ENCODE assay signal across 8 cellular contexts in the genomic region with DNA sequence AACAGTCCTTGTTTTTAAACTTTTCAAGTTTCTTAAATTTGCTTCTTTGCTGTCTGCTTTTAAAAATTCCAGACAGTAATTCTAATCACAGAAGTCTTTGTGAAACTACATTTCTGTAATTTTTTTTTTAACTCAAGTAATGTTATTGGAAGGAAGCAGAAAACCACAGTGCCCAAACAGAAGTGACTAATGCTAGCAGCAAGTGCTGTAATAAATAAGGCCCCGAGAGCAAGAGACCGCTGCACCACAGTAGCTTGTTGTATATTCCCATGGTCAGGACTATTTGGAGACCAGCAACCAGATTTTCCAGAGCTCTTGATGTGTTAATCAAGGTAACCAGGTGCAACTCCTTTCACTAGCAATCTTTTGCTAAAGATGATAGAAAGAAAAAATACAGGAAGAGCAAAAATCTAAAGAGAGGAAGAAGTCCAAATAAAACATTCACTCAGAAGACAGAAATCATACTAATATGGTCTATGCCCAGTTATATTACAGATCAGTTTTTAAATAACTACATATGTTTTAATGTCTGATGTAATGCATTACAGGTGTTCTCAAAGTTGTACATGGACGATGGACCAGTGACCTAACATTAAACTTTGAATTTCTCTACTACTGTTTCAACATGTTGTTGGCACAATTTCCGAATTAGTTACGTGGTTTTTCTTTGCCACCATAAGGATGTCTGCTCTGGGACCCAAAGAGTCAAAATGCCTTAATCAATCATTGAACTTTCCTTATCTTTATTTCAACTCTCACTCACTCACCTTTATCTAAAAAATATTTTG. TPM values are rescaled to one million over a fixed set of nuclear protein-coding genes. Genes with fewer than 3 reads are reported as not detected.
DNase-seq lines count a peak whose midpoint lies in the region; ATAC-seq and TF ChIP-seq lines count a peak whose summit lies in the region.

No MANE protein-coding gene starts in this region.

- ATAC-seq in GM23338 (peak; percentile 44), foreskin keratinocyte (peak; percentile 64)

- no peak overlapping the region for H3K4me3 ChIP-seq in GM23338
- no peak overlapping the region for H3K4me3 ChIP-seq in PC-9
- H3K4me3 ChIP-seq in suprapubic skin = no peak overlapping the region
- no peak overlapping the region for H3K4me3 ChIP-seq in dorsolateral prefrontal cortex

- H3K27me3 Mint-ChIP-seq in GM23338 (ENCODE audit: insufficient read depth, low read depth, poor library complexity) = peaks cover 2% of the 10 kb centered on the region

- H3K4me3 Mint-ChIP-seq in GM23338 = no peak overlapping the region

- H3K27me3 ChIP-seq in GM23338 (ENCODE audit: insufficient read depth) = no peaks in the 10 kb centered on the region
- H3K27me3 ChIP-seq in PC-9 (ENCODE audit: insufficient read depth, low read depth) = no peaks in the 10 kb centered on the region
- H3K27me3 ChIP-seq in foreskin keratinocyte = no peaks in the 10 kb centered on the region
- no peaks in the 10 kb centered on the region for H3K27me3 ChIP-seq in suprapubic skin
- H3K27me3 ChIP-seq in dorsolateral prefrontal cortex = no peaks in the 10 kb centered on the region

- peak overlapping the region; percentile 35 for H3K4me2 ChIP-seq in GM23338
- H3K4me2 ChIP-seq in PC-9 = 0 out of 2 replicates have a peak overlapping the region, but pooled peaks have one; percentile 3

- BruUV-seq in PC-9 (replicated peaks; lab: Mats Ljungman, UMichigan) = no TSS peak

- H3F3A ChIP-seq in GM23338 (replicated peaks; ENCODE audit: low read depth) (no peaks in the 10 kb centered on the region; the same call in 1 of the 2 replicates), PC-9 (ENCODE audit: insufficient read depth, low read depth) (0 out of 2 replicates have a peak, but pooled peaks cover 5% of the 10 kb centered on the region)

- peaks cover 49% of the 10 kb centered on the region for H3K4me1 ChIP-seq in GM23338 (ENCODE audit: insufficient read depth)
- peaks cover 12% of the 10 kb centered on the region for H3K4me1 ChIP-seq in PC-9 (replicated peaks; ENCODE audit: insufficient read depth)
- H3K4me1 ChIP-seq in foreskin keratinocyte = peaks cover 31% of the 10 kb centered on the region
- H3K4me1 ChIP-seq in suprapubic skin = peaks cover 50% of the 10 kb centered on the region

- TF ChIP-seq EP300 in suprapubic skin (IDR thresholded peaks at IDR 0.05) = no peak

- CTCF ChIA-PET in PC-9 (lab: Charles Lee) = no interaction called here

- H3K79me2 ChIP-seq in GM23338 (replicated peaks; ENCODE audit: insufficient read depth) = peaks cover 88% of the 10 kb centered on the region
- H3K79me2 ChIP-seq in PC-9 (ENCODE audit: low read depth) = peaks cover 97% of the 10 kb centered on the region

- no peaks in the 10 kb centered on the region for H3K9me3 Mint-ChIP-seq in GM23338

- POLR2A ChIA-PET in PC-9 (lab: Charles Lee; ENCODE audit: unreplicated experiment) = interaction anchor here (0.6 kb wide), 1 partner anchor 46 kb away, joined by 3 read pairs; no protein-coding TSS in a partner anchor

- no peak for TF ChIP-seq POLR2A in suprapubic skin (IDR thresholded peaks at IDR 0.05)

- H3K27ac Mint-ChIP-seq in GM23338 = no peak overlapping the region

- TF ChIP-seq CTCF in GM23338 (conservative IDR thresholded peaks at IDR 0.05; ENCODE audit: low read depth in 2 of 2) = no peak
- no peak for TF ChIP-seq CTCF in PC-9 (conservative IDR thresholded peaks at IDR 0.05)
- TF ChIP-seq CTCF in foreskin keratinocyte (conservative IDR thresholded peaks at IDR 0.05) = no peak
- TF ChIP-seq CTCF in suprapubic skin (IDR thresholded peaks at IDR 0.05) = no peak
- no peak for TF ChIP-seq CTCF in dorsolateral prefrontal cortex (IDR thresholded peaks at IDR 0.05 in 54 of 56, conservative IDR thresholded peaks at IDR 0.05 in 2 of 56; ENCODE audit: low read depth in 1 of 56, partially characterized antibody in 56 of 56)

- no peaks in the 10 kb centered on the region for H3K9me3 ChIP-seq in PC-9 (ENCODE audit: insufficient read depth, low read depth)
- H3K9me3 ChIP-seq in suprapubic skin = no peaks in the 10 kb centered on the region

- H4K20me1 ChIP-seq in GM23338 (replicated peaks; ENCODE audit: insufficient read depth) = peaks cover 3% of the 10 kb centered on the region; the same call in 1 of the 2 replicates
- H4K20me1 ChIP-seq in PC-9 (ENCODE audit: insufficient read depth) = no peaks in the 10 kb centered on the region; the same call in 1 of the 2 replicates

- H3K4me1 Mint-ChIP-seq in GM23338 = peaks cover 45% of the 10 kb centered on the region

- WGBS in suprapubic skin = 46% methylated on average over 5 of the region's 5 CpGs

- H3K27ac ChIP-seq in GM23338 (ENCODE audit: low read depth) (no peak overlapping the region), PC-9 (peak overlapping the region; percentile 33; the same call in 1 of the 2 replicates), foreskin keratinocyte (no peak overlapping the region), suprapubic skin (no peak overlapping the region), dorsolateral prefrontal cortex (peak overlapping the region in 1 of 59 donors; percentile 24)

- DNase-seq in GDM1 (lab: John Stamatoyannopoulos, UW) (peak; percentile 33), GM23338 (ENCODE audit: low spot score) (peak; percentile 34), PC-9 (no peak), foreskin keratinocyte (peak in 1 of 2 donors; percentile 57), NCI-H526 (lab: John Stamatoyannopoulos, UW) (no peak), SKM-1 treated with dmso at 0.1 percent for 144 hours (lab: John Stamatoyannopoulos, UW; ENCODE audit: unreplicated experiment) (no peak), suprapubic skin (ENCODE audit: low spot score in 2 of 2) (no peak), dorsolateral prefrontal cortex (no peak)

- intact Hi-C loops in PC-9 (cut with micrococcal nuclease; ENCODE audit: unreplicated experiment) = no loop called here
- intact Hi-C loops in dorsolateral prefrontal cortex (cut with DNase I) = no loop called here

- H3K9me2 ChIP-seq in GM23338 (ENCODE audit: insufficient read depth) (peaks cover 9% of the 10 kb centered on the region; the same call in 1 of the 2 replicates), PC-9 (ENCODE audit: insufficient read depth) (peaks cover 4% of the 10 kb centered on the region; the same call in 1 of the 2 replicates)

- no peak overlapping the region for H2AFZ ChIP-seq in GM23338
- H2AFZ ChIP-seq in PC-9 = no peak overlapping the region

- no peaks in the 10 kb centered on the region for H3K36me3 Mint-ChIP-seq in GM23338 (ENCODE audit: low read depth)

- H3K36me3 ChIP-seq in GM23338 (ENCODE audit: insufficient read depth) (no peaks in the 10 kb centered on the region), PC-9 (ENCODE audit: low read depth) (peaks cover 10% of the 10 kb centered on the region; the same call in 1 of the 2 replicates), suprapubic skin (no peaks in the 10 kb centered on the region)

TF ChIP-seq in GM23338, 12 proteins besides CTCF, POLR2A, EP300 and RAD21 (continues in another document):
- TF ChIP-seq, protein P1, sequence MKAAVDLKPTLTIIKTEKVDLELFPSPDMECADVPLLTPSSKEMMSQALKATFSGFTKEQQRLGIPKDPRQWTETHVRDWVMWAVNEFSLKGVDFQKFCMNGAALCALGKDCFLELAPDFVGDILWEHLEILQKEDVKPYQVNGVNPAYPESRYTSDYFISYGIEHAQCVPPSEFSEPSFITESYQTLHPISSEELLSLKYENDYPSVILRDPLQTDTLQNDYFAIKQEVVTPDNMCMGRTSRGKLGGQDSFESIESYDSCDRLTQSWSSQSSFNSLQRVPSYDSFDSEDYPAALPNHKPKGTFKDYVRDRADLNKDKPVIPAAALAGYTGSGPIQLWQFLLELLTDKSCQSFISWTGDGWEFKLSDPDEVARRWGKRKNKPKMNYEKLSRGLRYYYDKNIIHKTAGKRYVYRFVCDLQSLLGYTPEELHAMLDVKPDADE (IDR thresholded peaks at IDR 0.05) = no peak
- TF ChIP-seq, protein P2, sequence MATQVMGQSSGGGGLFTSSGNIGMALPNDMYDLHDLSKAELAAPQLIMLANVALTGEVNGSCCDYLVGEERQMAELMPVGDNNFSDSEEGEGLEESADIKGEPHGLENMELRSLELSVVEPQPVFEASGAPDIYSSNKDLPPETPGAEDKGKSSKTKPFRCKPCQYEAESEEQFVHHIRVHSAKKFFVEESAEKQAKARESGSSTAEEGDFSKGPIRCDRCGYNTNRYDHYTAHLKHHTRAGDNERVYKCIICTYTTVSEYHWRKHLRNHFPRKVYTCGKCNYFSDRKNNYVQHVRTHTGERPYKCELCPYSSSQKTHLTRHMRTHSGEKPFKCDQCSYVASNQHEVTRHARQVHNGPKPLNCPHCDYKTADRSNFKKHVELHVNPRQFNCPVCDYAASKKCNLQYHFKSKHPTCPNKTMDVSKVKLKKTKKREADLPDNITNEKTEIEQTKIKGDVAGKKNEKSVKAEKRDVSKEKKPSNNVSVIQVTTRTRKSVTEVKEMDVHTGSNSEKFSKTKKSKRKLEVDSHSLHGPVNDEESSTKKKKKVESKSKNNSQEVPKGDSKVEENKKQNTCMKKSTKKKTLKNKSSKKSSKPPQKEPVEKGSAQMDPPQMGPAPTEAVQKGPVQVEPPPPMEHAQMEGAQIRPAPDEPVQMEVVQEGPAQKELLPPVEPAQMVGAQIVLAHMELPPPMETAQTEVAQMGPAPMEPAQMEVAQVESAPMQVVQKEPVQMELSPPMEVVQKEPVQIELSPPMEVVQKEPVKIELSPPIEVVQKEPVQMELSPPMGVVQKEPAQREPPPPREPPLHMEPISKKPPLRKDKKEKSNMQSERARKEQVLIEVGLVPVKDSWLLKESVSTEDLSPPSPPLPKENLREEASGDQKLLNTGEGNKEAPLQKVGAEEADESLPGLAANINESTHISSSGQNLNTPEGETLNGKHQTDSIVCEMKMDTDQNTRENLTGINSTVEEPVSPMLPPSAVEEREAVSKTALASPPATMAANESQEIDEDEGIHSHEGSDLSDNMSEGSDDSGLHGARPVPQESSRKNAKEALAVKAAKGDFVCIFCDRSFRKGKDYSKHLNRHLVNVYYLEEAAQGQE (IDR thresholded peaks at IDR 0.05; ENCODE audit: unreplicated experiment) = no peak
- TF ChIP-seq JUNB (IDR thresholded peaks at IDR 0.05; ENCODE audit: unreplicated experiment) (no peak), EZH2phosphoT487 (IDR thresholded peaks at IDR 0.05; ENCODE audit: unreplicated experiment) (no peak), EZH2 (IDR thresholded peaks at IDR 0.05; ENCODE audit: low read depth, unreplicated experiment) (no peak), ZNF331 (CRISPR knock-in tag; IDR thresholded peaks at IDR 0.05; ENCODE audit: low read depth) (no peak), POLR2AphosphoS5 (IDR thresholded peaks at IDR 0.05; ENCODE audit: low read depth) (no peak), NANOG (IDR thresholded peaks at IDR 0.05; ENCODE audit: borderline replicate concordance) (no peak)

RNA-seq across cellular contexts. Expression of a gene that starts 36.4 kb away (rescaled TPM):
- 26.2 and 31.1 TPM in 2 replicates for total RNA-seq in GM23338 (2014; rRNA removed; shearing (Covaris generic))
- polyA plus RNA-seq in GM23338 (2016; fragmentation: Nextera tagmentation; extraction: Ambion mirVana) (21.0 and 25.1 TPM in 2 replicates), foreskin keratinocyte (7.2 and 12.6 TPM in 2 replicates)
- total RNA-seq in PC-9 (2021) (73.5 and 85.3 TPM in 2 replicates), foreskin keratinocyte (14.8 and 23.6 TPM in 2 replicates), suprapubic skin (10 to 100 TPM; 33.0 to 68.9 (median 52.1) TPM), dorsolateral prefrontal cortex (10 to 100 TPM; 11.4 to 59.9 (median 24.1) TPM)

Comparison
In these comparisons a context has a peak if more than half of its experiments do, and no peak if none do; other contexts are left out.
1. DNase-seq: peak in GDM1 (single experiment) and GM23338 (single experiment); none in PC-9 (0 of 2), NCI-H526 (0 of 2), SKM-1 treated with dmso at 0.1 percent for 144 hours (single experiment), suprapubic skin (0 of 2) and dorsolateral prefrontal cortex (0 of 10).